8 cellular contexts compared by ENCODE assay signal in the genomic region with DNA sequence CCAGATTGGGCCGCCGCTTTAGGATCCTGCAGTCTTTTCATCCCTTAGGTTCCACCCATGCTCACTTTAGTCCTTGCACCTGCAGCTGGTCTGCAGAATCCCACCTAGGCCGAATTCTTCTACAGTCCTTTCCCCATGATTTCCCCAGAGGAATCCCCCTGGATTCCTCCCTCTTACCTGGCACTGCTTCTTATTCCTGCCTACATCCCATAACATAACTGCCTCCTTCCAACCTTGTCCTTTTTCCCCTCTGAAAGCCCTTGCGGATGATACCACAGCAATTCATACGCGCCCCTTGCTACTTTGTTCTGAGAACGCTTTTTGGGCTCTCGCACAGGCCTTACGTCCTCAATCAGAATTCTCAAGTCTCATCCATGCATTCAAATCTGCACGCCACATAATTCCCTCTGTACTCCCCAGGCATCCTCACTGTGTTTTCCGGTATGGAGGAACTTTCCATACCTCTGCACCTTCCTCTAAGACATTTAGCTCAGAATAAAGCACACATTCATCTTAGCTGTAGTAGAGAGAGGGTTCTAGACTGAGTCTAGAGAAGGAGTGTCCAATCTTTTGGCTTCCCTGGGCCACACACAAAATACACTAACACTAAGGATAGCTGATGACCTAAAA. TPM values are rescaled to one million over a fixed set of nuclear protein-coding genes. Genes with fewer than 3 reads are reported as not detected.
DNase-seq lines count a peak whose midpoint lies in the region; ATAC-seq, FAIRE-seq and TF ChIP-seq lines count a peak whose summit lies in the region.

No MANE protein-coding gene starts in this region.

- peaks cover 12% of the 10 kb centered on the region for H3K36me3 Mint-ChIP-seq in CD4-positive, alpha-beta T cell (ENCODE audit: low read depth)

- peaks cover 31% of the 10 kb centered on the region for H3K4me1 Mint-ChIP-seq in CD4-positive, alpha-beta T cell (ENCODE audit: low read depth)

- POLR2A ChIA-PET in CD4-positive, alpha-beta T cell (lab: Charles Lee) = interaction anchor here (1.2 to 1.7 kb wide), 3 partner anchors 11 to 174 kb away, joined by 3 to 6 read pairs (median 4); partner anchors contain the start of gene BMF

- no peaks in the 10 kb centered on the region for H3K27me3 ChIP-seq in CD4-positive, alpha-beta T cell (ENCODE audit: control insufficient read depth, insufficient read depth, low read length)
- H3K27me3 ChIP-seq in foreskin keratinocyte = no peaks in the 10 kb centered on the region

- CTCF ChIA-PET in CD4-positive, alpha-beta T cell (lab: Charles Lee) = interaction anchor here (0.7 to 1.4 kb wide), 4 partner anchors 13 to 410 kb away, joined by 3 to 6 read pairs (median 4); no protein-coding TSS in a partner anchor

- no peaks in the 10 kb centered on the region for H3K9me3 ChIP-seq in CD4-positive, alpha-beta T cell (ENCODE audit: control insufficient read depth, low read length)

- intact Hi-C loops in CD4-positive, alpha-beta T cell (cut with DNase I, micrococcal nuclease) = loop anchor here (1.0 to 5.0 kb wide), 5 partner anchors 13 to 228 kb away; partner anchors contain the start of genes BUB1B (in 1 of the 2), GPR176 (in 1 of the 2) and SRP14 (in 1 of the 2)

- no peak for TF ChIP-seq CTCF in CD4-positive, alpha-beta T cell (IDR thresholded peaks at IDR 0.05)
- TF ChIP-seq CTCF in foreskin keratinocyte (conservative IDR thresholded peaks at IDR 0.05) (no peak), omental fat pad (IDR thresholded peaks at IDR 0.05) (no peak), D721Med (IDR thresholded peaks at IDR 0.05; ENCODE audit: insufficient read depth, missing control alignments) (no peak)

- peak; percentile 4 for ATAC-seq in CD4-positive, alpha-beta T cell (ENCODE audit: poor library complexity)
- ATAC-seq in HG02588 (IDR thresholded peaks at IDR 0.05; ENCODE audit: unreplicated experiment) = peak; percentile 9
- no peak for ATAC-seq in foreskin keratinocyte
- peak; percentile 8 for ATAC-seq in omental fat pad (ENCODE audit: low FRiP score)
- no peak for ATAC-seq in esophagus mucosa

- H3K4me3 Mint-ChIP-seq in CD4-positive, alpha-beta T cell = peak overlapping the region; percentile 88

- H3K27ac ChIP-seq in CD4-positive, alpha-beta T cell (ENCODE audit: low read depth, low read length) = no peak overlapping the region
- H3K27ac ChIP-seq in foreskin keratinocyte = peak overlapping the region; percentile 59

- H3K27ac Mint-ChIP-seq in CD4-positive, alpha-beta T cell = peak overlapping the region; percentile 28

- no peaks in the 10 kb centered on the region for H3K27me3 Mint-ChIP-seq in CD4-positive, alpha-beta T cell

- DNase-seq in CD4-positive, alpha-beta T cell = peak in 1 of 10 experiments; percentile 2
- peak; percentile 13 for DNase-seq in activated CD4-positive, alpha-beta T cell treated with anti-CD3 and anti-CD28 coated beads, Interleukin-2, amount 50 U/mL, for 48 hours
- DNase-seq in foreskin keratinocyte (peak in 1 of 2 donors; percentile 47), omental fat pad (ENCODE audit: low spot score) (no peak), HK-2 (ENCODE audit: unreplicated experiment) (no peak), D721Med (ENCODE audit: insufficient read length, low spot score) (no peak)

- no peak for FAIRE-seq in D721Med (lab: Jason Lieb, UNC)

- peaks cover 22% of the 10 kb centered on the region for H3K4me1 ChIP-seq in foreskin keratinocyte

- no peaks in the 10 kb centered on the region for H3K9me3 Mint-ChIP-seq in CD4-positive, alpha-beta T cell

RNA-seq across cellular contexts. Expression of gene EIF2AK4, which starts 0.6 kb away (rescaled TPM):
- 10 to 100 TPM; 10.5 to 11.7 TPM for total RNA-seq in CD4-positive, alpha-beta T cell
- 88.4 and 101 TPM in 2 replicates for total RNA-seq in foreskin keratinocyte
- polyA plus RNA-seq in foreskin keratinocyte = 52.0 and 64.4 TPM in 2 replicates
- total RNA-seq in omental fat pad = 10 to 100 TPM; 46.0 to 60.5 (median 51.6) TPM
- total RNA-seq in esophagus mucosa = 17.4 TPM

RNA-seq across cellular contexts. Expression of gene GPR176, which starts 14.5 kb away (rescaled TPM):
- not detected for total RNA-seq in CD4-positive, alpha-beta T cell
- 46.2 and 49.1 TPM in 2 replicates for total RNA-seq in foreskin keratinocyte
- 18.3 and 23.0 TPM in 2 replicates for polyA plus RNA-seq in foreskin keratinocyte
- 10 to 100 TPM in 2 of 4 donors, 1 to 10 TPM in 2; 5.6 to 23.9 (median 11.7) TPM for total RNA-seq in omental fat pad
- total RNA-seq in esophagus mucosa = 0.40 TPM

Comparison
In these comparisons a context has a peak if more than half of its experiments do, and no peak if none do; other contexts are left out.
1. ATAC-seq: peak in CD4-positive, alpha-beta T cell (single experiment), HG02588 (single experiment) and omental fat pad (single experiment); none in foreskin keratinocyte (single experiment) and esophagus mucosa (single experiment).
2. DNase-seq: peak in activated CD4-positive, alpha-beta T cell treated with anti-CD3 and anti-CD28 coated beads, Interleukin-2, amount 50 U/mL, for 48 hours (2 of 2); none in omental fat pad (single experiment), HK-2 (single experiment) and D721Med (single experiment).